In genomic region chr11:12932485-12932884, GRCh38 we compare ENCODE assay signal across 21 cellular contexts.
DNase-seq lines count a peak whose midpoint lies in the region; ATAC-seq, FAIRE-seq and TF ChIP-seq lines count a peak whose summit lies in the region.
"Had no signal": no experiment of that assay in that cellular context is flagged by ENCODE, and none has a peak within 500 bp of the region (broad histone marks: within the 10 kb centered on the region; RNA-seq: fewer than 3 reads in every experiment).

No MANE protein-coding gene starts in this region.

- H3K36me3 ChIP-seq in K562 (ENCODE audit: control insufficient read depth, insufficient read depth, low read length) (peaks cover 18% of the 10 kb centered on the region; the same call in 2 of the 3 replicates), adrenal gland (replicated peaks in 1 of 2) (peaks cover 0 to 7% of the 10 kb centered on the region in 2 donors)
- H3K36me3 ChIP-seq: BLaER1 treated with 17β-estradiol and CSF1 and Interleukin-3, amounts not matched to agents 10 nM and 100 nM had no signal

- H3K4me1 ChIP-seq in K562 (replicated peaks in 1 of 2; ENCODE audit: control insufficient read depth in 2 of 2, insufficient read depth in 2 of 2, low read length in 2 of 2): no peaks in the 10 kb centered on the region
- H3K4me1 ChIP-seq in adrenal gland (replicated peaks in 1 of 2): no peaks in the 10 kb centered on the region
- H3K4me1 ChIP-seq: A549; BLaER1 treated with 17β-estradiol and CSF1 and Interleukin-3, amounts not matched to agents 10 nM and 100 nM had no signal

- BruUV-seq in K562 (replicated peaks; lab: Mats Ljungman, UMichigan): no TSS peak

- intact Hi-C loops in K562 (cut with micrococcal nuclease) (no loop called here), adrenal gland (cut with DNase I) (no loop called here)

- no peak for DNase-seq in K562 (ENCODE audit: extremely low read depth in 1 of 4, low spot score in 3 of 4)
- DNase-seq in mesothelial cell of epicardium (ENCODE audit: low spot score in 2 of 2, unreplicated experiment in 2 of 2): no peak
- no peak for DNase-seq in urothelium cell line (ENCODE audit: low spot score)
- no peak for DNase-seq in adrenal gland
- DNase-seq: AML-193; Caco-2; Calu3; CD4-positive, alpha-beta T cell; CD8-positive, alpha-beta T cell; DMS79 treated with DMSO at 0.1 percent for 48 hours; GF-D8 had no signal

- H3K9ac ChIP-seq in K562 (ENCODE audit: insufficient read depth in 1 of 2, low read depth in 2 of 2, low read length in 2 of 2): no peak overlapping the region
- H3K9ac ChIP-seq: BLaER1 treated with 17β-estradiol and CSF1 and Interleukin-3, amounts not matched to agents 10 nM and 100 nM had no signal

- H3K4me3 Mint-ChIP-seq in mesothelial cell of epicardium: no peak overlapping the region
- H3K4me3 Mint-ChIP-seq: B cell; CD4-positive, alpha-beta T cell; CD8-positive, alpha-beta T cell had no signal

- peaks cover 4% of the 10 kb centered on the region for H3K9me3 Mint-ChIP-seq in mesothelial cell of epicardium
- H3K9me3 Mint-ChIP-seq: CD4-positive, alpha-beta T cell; CD8-positive, alpha-beta T cell had no signal

- H3K4me3 ChIP-seq in K562: no peak overlapping the region
- H3K4me3 ChIP-seq in adrenal gland: no peak overlapping the region
- H3K4me3 ChIP-seq: A549; BLaER1 treated with 17β-estradiol and CSF1 and Interleukin-3, amounts not matched to agents 10 nM and 100 nM had no signal

- POLR2A ChIA-PET in K562 (lab: Yijun Ruan, JAX): no interaction called here

- H3K9me1 ChIP-seq in K562 (ENCODE audit: control insufficient read depth, insufficient read depth, low read length): no peaks in the 10 kb centered on the region

- FAIRE-seq in K562 (lab: Jason Lieb, UNC): no peak
- FAIRE-seq in urothelium cell line (lab: Jason Lieb, UNC): no peak
- FAIRE-seq: A549, D721Med, G401.6, GM12891, GM19239 had no signal

- H3K27me3 ChIP-seq in K562 (ENCODE audit: control insufficient read depth in 2 of 2, insufficient read depth in 2 of 2, low read length in 2 of 2): no peaks in the 10 kb centered on the region
- no peaks in the 10 kb centered on the region for H3K27me3 ChIP-seq in adrenal gland
- H3K27me3 ChIP-seq: BLaER1 treated with 17β-estradiol and CSF1 and Interleukin-3, amounts not matched to agents 10 nM and 100 nM had no signal

- H4K20me1 ChIP-seq in K562 (replicated peaks; ENCODE audit: control insufficient read depth, insufficient read depth, low read length): no peaks in the 10 kb centered on the region
- H4K20me1 ChIP-seq: BLaER1 treated with 17β-estradiol and CSF1 and Interleukin-3, amounts not matched to agents 10 nM and 100 nM had no signal

- H3K27ac ChIP-seq in K562 (ENCODE audit: extremely low read depth, low read depth, low read length) (no peak overlapping the region), adrenal gland (no peak overlapping the region)
- H3K27ac ChIP-seq: 22Rv1; A549; BLaER1 treated with 17β-estradiol and CSF1 and Interleukin-3, amounts not matched to agents 10 nM and 100 nM; C4-2B had no signal

- H3K27ac Mint-ChIP-seq in mesothelial cell of epicardium: peak overlapping the region; percentile 39
- H3K27ac Mint-ChIP-seq: B cell; CD4-positive, alpha-beta T cell; CD8-positive, alpha-beta T cell had no signal

- CTCF ChIA-PET in K562 (lab: Yijun Ruan, JAX; ENCODE audit: low intra/inter-chr PET ratio): no interaction called here

- TF ChIP-seq CTCF in K562 (IDR thresholded peaks at IDR 0.05 in 2 of 3, conservative IDR thresholded peaks at IDR 0.05 in 1 of 3; ENCODE audit: insufficient read depth in 2 of 3, low read depth in 1 of 3, low read length in 3 of 3) (no peak), mesothelial cell of epicardium (IDR thresholded peaks at IDR 0.05; ENCODE audit: unreplicated experiment) (no peak), adrenal gland (IDR thresholded peaks at IDR 0.05) (no peak)

- no peaks in the 10 kb centered on the region for H3K9me3 ChIP-seq in K562 (replicated peaks; ENCODE audit: control insufficient read depth, insufficient read depth, low read depth, low read length)
- no peaks in the 10 kb centered on the region for H3K9me3 ChIP-seq in adrenal gland (replicated peaks in 1 of 3)
- H3K9me3 ChIP-seq: A549; BLaER1 treated with 17β-estradiol and CSF1 and Interleukin-3, amounts not matched to agents 10 nM and 100 nM; Caco-2 had no signal

- TF ChIP-seq EP300 in K562 (IDR thresholded peaks at IDR 0.05; ENCODE audit: low read length): no peak

- no peak overlapping the region for H2AFZ ChIP-seq in K562 (ENCODE audit: low read depth, low read length)

- no peak overlapping the region for H3K4me2 ChIP-seq in K562 (ENCODE audit: insufficient read depth, low read length)
- H3K4me2 ChIP-seq: A549; BLaER1 treated with 17β-estradiol and CSF1 and Interleukin-3, amounts not matched to agents 10 nM and 100 nM had no signal

- H3K4me1 Mint-ChIP-seq in mesothelial cell of epicardium: peaks cover 9% of the 10 kb centered on the region
- H3K4me1 Mint-ChIP-seq: B cell had no signal

- WGBS in K562 (ENCODE audit: insufficient coverage, low coverage, missing lambda C conversion rate): 89% methylated on average over 5 of the region's 5 CpGs
- 78 to 99% (median 98%) methylated on average over 5 of the region's 5 CpGs for WGBS in adrenal gland, 4 donors

- TF ChIP-seq POLR2A in K562 (conservative IDR thresholded peaks at IDR 0.05) (no peak), adrenal gland (IDR thresholded peaks at IDR 0.05) (no peak)

- no peaks in the 10 kb centered on the region for H3K27me3 Mint-ChIP-seq in mesothelial cell of epicardium (ENCODE audit: low read depth)

- in situ Hi-C loops in K562 (cut with MboI): no loop called here

- no peak for TF ChIP-seq RAD21 in K562 (CRISPR knock-in tag; conservative IDR thresholded peaks at IDR 0.05 in 1 of 2, IDR thresholded peaks at IDR 0.05 in 1 of 2)

- H3K36me3 Mint-ChIP-seq in mesothelial cell of epicardium: peaks cover 33% of the 10 kb centered on the region
- H3K36me3 Mint-ChIP-seq: CD8-positive, alpha-beta T cell had no signal

- ATAC-seq in K562 (no peak), esophagus mucosa (peak; percentile 43)
- ATAC-seq: A549; CD8-positive, alpha-beta T cell had no signal

- no peaks in the 10 kb centered on the region for H3K79me2 ChIP-seq in K562 (ENCODE audit: control insufficient read depth, insufficient read depth, low read length)

TF ChIP-seq in K562, 482 proteins besides CTCF, POLR2A, EP300 and RAD21:
- no peak for TF ChIP-seq BCLAF1 (IDR thresholded peaks at IDR 0.05; ENCODE audit: borderline replicate concordance in 1 of 2, control insufficient read depth in 1 of 2, low read depth in 2 of 2, low read length in 1 of 2)
- TF ChIP-seq CEBPG (CRISPR knock-in tag; IDR thresholded peaks at IDR 0.05): no peak
- peak in 1 of 2 experiments; percentile 51; a peak in 1 of 4 replicates for TF ChIP-seq CEBPG (tag; conservative IDR thresholded peaks at IDR 0.05 in 1 of 2, IDR thresholded peaks at IDR 0.05 in 1 of 2)
- peak; percentile 57; the same call in 1 of the 2 replicates for TF ChIP-seq ATF3 (IDR thresholded peaks at IDR 0.05)
- no peak for TF ChIP-seq ATF3 (CRISPR knock-in tag; conservative IDR thresholded peaks at IDR 0.05)
